In genomic region chr1:232598837-232599177, GRCh38 we compare ENCODE assay signal across 13 cellular contexts.
"Had no signal": no experiment of that assay in that cellular context is flagged by ENCODE, and none has a peak within 500 bp of the region (broad histone marks: within the 10 kb centered on the region; RNA-seq: fewer than 3 reads in every experiment).

No MANE protein-coding gene starts in this region.

- DNase-seq: activated CD8-positive, alpha-beta T cell treated with anti-CD3 and anti-CD28 coated beads for 36 hours; activated naive CD4-positive, alpha-beta T cell treated with anti-CD3 and anti-CD28 coated beads for 36 hours; central memory CD4-positive, alpha-beta T cell; cortex of kidney; effector memory CD4-positive, alpha-beta T cell; left ventricle myocardium superior; stimulated activated CD4-positive, alpha-beta T cell treated with anti-CD3 and anti-CD28 coated beads, Interleukin-4, amount 100 ng/mL, for 4 hours; T-helper 17 cell had no signal

- H3K4me2 ChIP-seq: neural progenitor cell had no signal

- H3K9me3 ChIP-seq: gastroesophageal sphincter, tibial nerve had no signal

- H3K27me3 Mint-ChIP-seq: activated CD8-positive, alpha-beta T cell treated with anti-CD3 and anti-CD28 coated beads for 36 hours; activated T-helper 17 cell treated with anti-CD3 and anti-CD28 coated beads, Interleukin-2, amount 50 U/mL, for 72 hours; T-helper 17 cell had no signal

- H3K4me3 Mint-ChIP-seq: activated CD8-positive, alpha-beta T cell treated with anti-CD3 and anti-CD28 coated beads for 36 hours; activated naive CD4-positive, alpha-beta T cell treated with anti-CD3 and anti-CD28 coated beads for 36 hours; neural progenitor cell; T-helper 17 cell had no signal

- H2AFZ ChIP-seq: neural progenitor cell had no signal

- H3K9ac ChIP-seq: neural progenitor cell had no signal

- H3K27ac Mint-ChIP-seq: activated T-helper 17 cell treated with anti-CD3 and anti-CD28 coated beads, Interleukin-2, amount 50 U/mL, for 72 hours had no signal

- H3K4me3 ChIP-seq: gastroesophageal sphincter, neural progenitor cell, tibial nerve had no signal

- ATAC-seq: activated T-helper 17 cell treated with anti-CD3 and anti-CD28 coated beads, Interleukin-2, amount 50 U/mL, for 72 hours; gastroesophageal sphincter; T-helper 17 cell had no signal

- H3K27me3 ChIP-seq: gastroesophageal sphincter, neural progenitor cell, tibial nerve had no signal

- H3K9me3 Mint-ChIP-seq: activated CD8-positive, alpha-beta T cell treated with anti-CD3 and anti-CD28 coated beads for 36 hours; activated naive CD4-positive, alpha-beta T cell treated with anti-CD3 and anti-CD28 coated beads for 36 hours; activated T-helper 17 cell treated with anti-CD3 and anti-CD28 coated beads, Interleukin-2, amount 50 U/mL, for 72 hours had no signal

- H3K27ac ChIP-seq: epithelial cell of prostate, neural progenitor cell, tibial nerve had no signal

- H3K36me3 ChIP-seq: gastroesophageal sphincter, neural progenitor cell, tibial nerve had no signal
